Comparison of ENCODE assay signal across 17 cellular contexts in genomic region chr11:63958013-63958412, GRCh38. TPM values are rescaled to one million over a fixed set of nuclear protein-coding genes. Genes with fewer than 3 reads are reported as not detected.
DNase-seq lines count a peak whose midpoint lies in the region; ATAC-seq, FAIRE-seq and TF ChIP-seq lines count a peak whose summit lies in the region.
"Had no signal": no experiment of that assay in that cellular context is flagged by ENCODE, and none has a peak within 500 bp of the region (broad histone marks: within the 10 kb centered on the region; RNA-seq: fewer than 3 reads in every experiment).

No MANE protein-coding gene starts in this region.

- H3K36me3 ChIP-seq in K562 (ENCODE audit: control insufficient read depth, insufficient read depth, low read length) = peaks cover 52% of the 10 kb centered on the region

- H3K27me3 ChIP-seq in K562 (ENCODE audit: control insufficient read depth in 2 of 2, insufficient read depth in 2 of 2, low read length in 2 of 2) = no peaks in the 10 kb centered on the region
- H3K27me3 ChIP-seq: BLaER1 had no signal

- no peak overlapping the region for H2AFZ ChIP-seq in K562 (ENCODE audit: low read depth, low read length)
- H2AFZ ChIP-seq: GM23338 had no signal

- no peak overlapping the region for H3K4me3 Mint-ChIP-seq in stimulated activated effector memory CD8-positive, alpha-beta T cell treated with anti-CD3 and anti-CD28 coated beads, Interleukin-12 subunit alpha, Interleukin-12 subunit beta, amount 100 ng/mL, for 72 hours
- H3K4me3 Mint-ChIP-seq: CD8-positive, alpha-beta memory T cell; GM23338 had no signal

- H3K36me3 Mint-ChIP-seq in stimulated activated effector memory CD8-positive, alpha-beta T cell treated with anti-CD3 and anti-CD28 coated beads, Interleukin-12 subunit alpha, Interleukin-12 subunit beta, amount 100 ng/mL, for 72 hours = peaks cover 50% of the 10 kb centered on the region

- intact Hi-C loops in K562 (cut with micrococcal nuclease) = no loop called here

- FAIRE-seq in K562 (lab: Jason Lieb, UNC) = no peak
- FAIRE-seq: A549, GM18507, HTR-8/SVneo had no signal

- peak overlapping the region in 1 of 2 experiments; percentile 65; a peak in 2 of 4 replicates for H3K9ac ChIP-seq in K562 (ENCODE audit: insufficient read depth in 1 of 2, low read depth in 2 of 2, low read length in 2 of 2)
- H3K9ac ChIP-seq: BLaER1 had no signal

- H3K4me1 ChIP-seq in K562 (replicated peaks in 1 of 2; ENCODE audit: control insufficient read depth in 2 of 2, insufficient read depth in 2 of 2, low read length in 2 of 2) = peaks cover 3 to 26% of the 10 kb centered on the region in 2 experiments; a peak in 4 of 5 replicates
- H3K4me1 ChIP-seq: Caco-2 had no signal

- ATAC-seq in K562 (no peak), GM19467 (IDR thresholded peaks at IDR 0.05; ENCODE audit: unreplicated experiment) (no peak)
- ATAC-seq in stimulated activated effector memory CD8-positive, alpha-beta T cell treated with anti-CD3 and anti-CD28 coated beads, Interleukin-12 subunit alpha, Interleukin-12 subunit beta, amount 100 ng/mL, for 72 hours = no peak
- ATAC-seq: A549, GM23338 had no signal

- H3K9me1 ChIP-seq in K562 (ENCODE audit: control insufficient read depth, insufficient read depth, low read length) = peaks cover 6% of the 10 kb centered on the region

- TF ChIP-seq RAD21 in K562 (CRISPR knock-in tag; conservative IDR thresholded peaks at IDR 0.05 in 1 of 2, IDR thresholded peaks at IDR 0.05 in 1 of 2) = no peak

- CTCF ChIA-PET in K562 (lab: Yijun Ruan, JAX; ENCODE audit: low intra/inter-chr PET ratio) = no interaction called here

- peak overlapping the region; percentile 61 for H3K27ac Mint-ChIP-seq in stimulated activated effector memory CD8-positive, alpha-beta T cell treated with anti-CD3 and anti-CD28 coated beads, Interleukin-12 subunit alpha, Interleukin-12 subunit beta, amount 100 ng/mL, for 72 hours
- H3K27ac Mint-ChIP-seq: GM23338 had no signal

- no peaks in the 10 kb centered on the region for H3K9me3 Mint-ChIP-seq in stimulated activated effector memory CD8-positive, alpha-beta T cell treated with anti-CD3 and anti-CD28 coated beads, Interleukin-12 subunit alpha, Interleukin-12 subunit beta, amount 100 ng/mL, for 72 hours
- H3K9me3 Mint-ChIP-seq: CD8-positive, alpha-beta memory T cell; GM23338 had no signal

- TF ChIP-seq EP300 in K562 (IDR thresholded peaks at IDR 0.05; ENCODE audit: low read length) = no peak

- peaks cover 42% of the 10 kb centered on the region for H3K4me1 Mint-ChIP-seq in stimulated activated effector memory CD8-positive, alpha-beta T cell treated with anti-CD3 and anti-CD28 coated beads, Interleukin-12 subunit alpha, Interleukin-12 subunit beta, amount 100 ng/mL, for 72 hours
- H3K4me1 Mint-ChIP-seq: GM23338 had no signal

- no TSS peak for BruUV-seq in K562 (replicated peaks; lab: Mats Ljungman, UMichigan)

- no peak for TF ChIP-seq CTCF in K562 (IDR thresholded peaks at IDR 0.05 in 2 of 3, conservative IDR thresholded peaks at IDR 0.05 in 1 of 3; ENCODE audit: insufficient read depth in 2 of 3, low read depth in 1 of 3, low read length in 3 of 3)

- H3K4me3 ChIP-seq in Jurkat, Clone E6-1 (ENCODE audit: low read length) = no peak overlapping the region
- no peak overlapping the region for H3K4me3 ChIP-seq in K562
- H3K4me3 ChIP-seq: A549, BLaER1, GM23338 had no signal

- TF ChIP-seq POLR2A in K562 (conservative IDR thresholded peaks at IDR 0.05) = no peak

- no peaks in the 10 kb centered on the region for H4K20me1 ChIP-seq in K562 (replicated peaks; ENCODE audit: control insufficient read depth, insufficient read depth, low read length)
- H4K20me1 ChIP-seq: BLaER1 had no signal

- WGBS in K562 (ENCODE audit: insufficient coverage, low coverage, missing lambda C conversion rate) = 76% methylated on average over 4 of the region's 5 CpGs

- in situ Hi-C loops in K562 (cut with MboI) = no loop called here

- H3K4me2 ChIP-seq in K562 (ENCODE audit: insufficient read depth, low read length) = no peak overlapping the region
- H3K4me2 ChIP-seq: A549, BLaER1, GM23338 had no signal

- H3K79me2 ChIP-seq in K562 (ENCODE audit: control insufficient read depth, insufficient read depth, low read length) = no peaks in the 10 kb centered on the region

- no peak overlapping the region for H3K27ac ChIP-seq in K562 (ENCODE audit: extremely low read depth, low read depth, low read length)
- H3K27ac ChIP-seq: A549, BLaER1 had no signal

- POLR2A ChIA-PET in K562 (lab: Yijun Ruan, JAX) = interaction anchor here (0.9 to 2.0 kb wide), 2 partner anchors 8 to 21 kb away, joined by 5 to 6 read pairs; no protein-coding TSS in a partner anchor

- peak; percentile 49 for DNase-seq in Jurkat, Clone E6-1 (ENCODE audit: low read depth, low spot score)
- DNase-seq in OCI-M1 (lab: John Stamatoyannopoulos, UW) (peak; percentile 24), K562 (ENCODE audit: extremely low read depth in 1 of 4, low spot score in 3 of 4) (no peak), activated T-cell treated with anti-CD3 and anti-CD28 coated beads for 4 hours (no peak), NCI-H526 treated with DMSO at 0.1 percent for 48 hours (lab: John Stamatoyannopoulos, UW) (no peak), GM19238 (ENCODE audit: insufficient read length, low spot score) (no peak)
- no peak for DNase-seq in stimulated activated effector memory CD8-positive, alpha-beta T cell treated with anti-CD3 and anti-CD28 coated beads, Interleukin-12 subunit alpha, Interleukin-12 subunit beta, amount 100 ng/mL, for 72 hours (ENCODE audit: low spot score in 2 of 2)
- DNase-seq: Caco-2; CD8-positive, alpha-beta memory T cell; H7; KBM-7 had no signal

- no peaks in the 10 kb centered on the region for H3K9me3 ChIP-seq in K562 (replicated peaks; ENCODE audit: control insufficient read depth, insufficient read depth, low read depth, low read length)
- H3K9me3 ChIP-seq: A549, BLaER1, Caco-2 had no signal

RNA-seq across cellular contexts. Expression of gene COX8A, which starts 16.4 kb away (rescaled TPM):
- 586 TPM for polyA plus RNA-seq in Jurkat, Clone E6-1 (2012; ENCODE audit: insufficient read depth, insufficient read length)
- total RNA-seq in K562 (2011; cell fraction: chromatin; rRNA removed; ENCODE audit: low replicate concordance) = 9.7 and 38.4 TPM in 2 replicates
- total RNA-seq in K562 (2011; cell fraction: nucleolus; rRNA removed) = 114 and 127 TPM in 2 replicates
- 87.0 and 112 TPM in 2 replicates for total RNA-seq in K562 (2011; cell fraction: nucleoplasm; rRNA removed)
- total RNA-seq in K562 (2014; rRNA removed) (924 and 1,130 TPM in 2 replicates), K562 (2014; rRNA removed; fragmentation: Illumina TruSeq; extraction: Trizol) (313 and 412 TPM in 2 replicates), K562 (2015; rRNA removed; fragmentation: Illumina TruSeq; extraction: Trizol) (716 and 837 TPM in 2 replicates), K562 (2021) (746 and 750 TPM in 2 replicates)
- polyA plus RNA-seq in K562 (2011; rRNA removed) (274 and 505 TPM in 2 replicates), K562 (2014; fragmentation: Illumina TruSeq; extraction: Trizol) (410 and 1,021 TPM in 2 replicates), K562 (2014; fragmentation: Nextera tagmentation; extraction: Ambion mirVana) (100 to 1,000 TPM; 425 to 526 TPM), K562 (2014; rRNA removed) (1,206 and 1,380 TPM in 2 replicates)
- 1,269 and 2,786 TPM in 2 replicates for polyA plus RNA-seq in K562 (2011; cell fraction: cytosol; rRNA removed)
- 589 and 595 TPM in 2 replicates for polyA plus RNA-seq in K562 (2011; cell fraction: nucleus; rRNA removed)
- 943 and 1,390 TPM in 2 replicates for polyA plus RNA-seq in K562 (2012)
- 99.6 and 115 TPM in 2 replicates for polyA minus RNA-seq in K562 (2011; rRNA and poly(A)+ RNA removed)
- polyA minus RNA-seq in K562 (2011; cell fraction: cytosol; rRNA and poly(A)+ RNA removed) = 329 and 553 TPM in 2 replicates
- 49.5 and 93.7 TPM in 2 replicates for polyA minus RNA-seq in K562 (2011; cell fraction: nucleus; rRNA and poly(A)+ RNA removed)

RNA-seq across cellular contexts. Expression of gene NAA40, which starts 19.2 kb away (rescaled TPM):
- 42.1 TPM for polyA plus RNA-seq in Jurkat, Clone E6-1 (2012; ENCODE audit: insufficient read depth, insufficient read length)
- total RNA-seq in K562 (2011; cell fraction: chromatin; rRNA removed; ENCODE audit: low replicate concordance) = 108 and 212 TPM in 2 replicates
- 99.7 and 104 TPM in 2 replicates for total RNA-seq in K562 (2011; cell fraction: nucleolus; rRNA removed)
- 94.1 and 96.0 TPM in 2 replicates for total RNA-seq in K562 (2011; cell fraction: nucleoplasm; rRNA removed)
- total RNA-seq in K562 (2014; rRNA removed) = 14.7 and 20.1 TPM in 2 replicates
- total RNA-seq in K562 (2014; rRNA removed; fragmentation: Illumina TruSeq; extraction: Trizol) = 21.2 and 23.1 TPM in 2 replicates
- total RNA-seq in K562 (2015; rRNA removed; fragmentation: Illumina TruSeq; extraction: Trizol) = 26.6 and 27.4 TPM in 2 replicates
- total RNA-seq in K562 (2021) = 33.5 and 35.8 TPM in 2 replicates
- 23.1 and 26.0 TPM in 2 replicates for polyA plus RNA-seq in K562 (2011; rRNA removed)
- polyA plus RNA-seq in K562 (2011; cell fraction: cytosol; rRNA removed) = 19.7 and 21.3 TPM in 2 replicates
- 54.7 and 72.6 TPM in 2 replicates for polyA plus RNA-seq in K562 (2011; cell fraction: nucleus; rRNA removed)
- polyA plus RNA-seq in K562 (2012) = 21.4 and 22.6 TPM in 2 replicates
- polyA plus RNA-seq in K562 (2014; fragmentation: Illumina TruSeq; extraction: Trizol) = 38.7 and 39.0 TPM in 2 replicates
- 10 to 100 TPM in 1 of 2 experiments, 1 to 10 TPM in 1; 6.2 to 11.0 TPM for polyA plus RNA-seq in K562 (2014; fragmentation: Nextera tagmentation; extraction: Ambion mirVana)
- 35.1 and 35.5 TPM in 2 replicates for polyA plus RNA-seq in K562 (2014; rRNA removed)
- 15.7 and 16.2 TPM in 2 replicates for polyA minus RNA-seq in K562 (2011; rRNA and poly(A)+ RNA removed)
- 7.6 and 10.0 TPM in 2 replicates for polyA minus RNA-seq in K562 (2011; cell fraction: cytosol; rRNA and poly(A)+ RNA removed)
- polyA minus RNA-seq in K562 (2011; cell fraction: nucleus; rRNA and poly(A)+ RNA removed) = 16.0 and 23.3 TPM in 2 replicates

RNA-seq across cellular contexts. Expression of gene OTUB1, which starts 28.2 kb away (rescaled TPM):
- polyA plus RNA-seq in Jurkat, Clone E6-1 (2012; ENCODE audit: insufficient read depth, insufficient read length) = 84.1 TPM
- total RNA-seq in K562 (2011; cell fraction: chromatin; rRNA removed; ENCODE audit: low replicate concordance) = 66.0 and 203 TPM in 2 replicates
- 146 and 161 TPM in 2 replicates for total RNA-seq in K562 (2011; cell fraction: nucleolus; rRNA removed)
- total RNA-seq in K562 (2011; cell fraction: nucleoplasm; rRNA removed) = 81.9 and 97.9 TPM in 2 replicates
- total RNA-seq in K562 (2014; rRNA removed) = 63.7 and 73.3 TPM in 2 replicates
- 24.4 and 29.5 TPM in 2 replicates for total RNA-seq in K562 (2014; rRNA removed; fragmentation: Illumina TruSeq; extraction: Trizol)
- 37.6 and 39.9 TPM in 2 replicates for total RNA-seq in K562 (2015; rRNA removed; fragmentation: Illumina TruSeq; extraction: Trizol)
- 66.5 and 71.0 TPM in 2 replicates for total RNA-seq in K562 (2021)
- polyA plus RNA-seq in K562 (2011; rRNA removed) = 66.1 and 90.0 TPM in 2 replicates
- 102 and 160 TPM in 2 replicates for polyA plus RNA-seq in K562 (2011; cell fraction: cytosol; rRNA removed)
- 237 and 319 TPM in 2 replicates for polyA plus RNA-seq in K562 (2011; cell fraction: nucleus; rRNA removed)
- polyA plus RNA-seq in K562 (2012) = 89.4 and 91.7 TPM in 2 replicates
- polyA plus RNA-seq in K562 (2014; fragmentation: Illumina TruSeq; extraction: Trizol) = 58.4 and 76.3 TPM in 2 replicates
- 100 to 1,000 TPM; 109 to 134 TPM for polyA plus RNA-seq in K562 (2014; fragmentation: Nextera tagmentation; extraction: Ambion mirVana)
- 95.3 and 104 TPM in 2 replicates for polyA plus RNA-seq in K562 (2014; rRNA removed)
- polyA minus RNA-seq in K562 (2011; rRNA and poly(A)+ RNA removed) = 27.2 and 36.0 TPM in 2 replicates
- polyA minus RNA-seq in K562 (2011; cell fraction: cytosol; rRNA and poly(A)+ RNA removed) = 36.5 and 47.6 TPM in 2 replicates
- polyA minus RNA-seq in K562 (2011; cell fraction: nucleus; rRNA and poly(A)+ RNA removed) = 30.8 and 38.3 TPM in 2 replicates

RNA-seq across cellular contexts. Expression of gene RCOR2, which starts 41.0 kb away (rescaled TPM):
- 9.3 TPM for polyA plus RNA-seq in Jurkat, Clone E6-1 (2012; ENCODE audit: insufficient read depth, insufficient read length)
- total RNA-seq in K562 (2011; cell fraction: chromatin; rRNA removed; ENCODE audit: low replicate concordance) = 3.6 and 8.3 TPM in 2 replicates
- total RNA-seq in K562 (2011; cell fraction: nucleolus; rRNA removed) = 7.8 and 8.3 TPM in 2 replicates
- total RNA-seq in K562 (2011; cell fraction: nucleoplasm; rRNA removed) = 2.8 and 3.3 TPM in 2 replicates
- 3.6 and 3.7 TPM in 2 replicates for total RNA-seq in K562 (2014; rRNA removed)
- 0.83 and 1.4 TPM in 2 replicates for total RNA-seq in K562 (2014; rRNA removed; fragmentation: Illumina TruSeq; extraction: Trizol)
- 2.2 and 2.4 TPM in 2 replicates for total RNA-seq in K562 (2015; rRNA removed; fragmentation: Illumina TruSeq; extraction: Trizol)
- 5.3 and 6.5 TPM in 2 replicates for total RNA-seq in K562 (2021)
- 2.0 and 4.0 TPM in 2 replicates for polyA plus RNA-seq in K562 (2011; rRNA removed)
- polyA plus RNA-seq in K562 (2011; cell fraction: cytosol; rRNA removed) = 1.9 and 2.8 TPM in 2 replicates
- polyA plus RNA-seq in K562 (2011; cell fraction: nucleus; rRNA removed) = 8.3 and 8.7 TPM in 2 replicates
- polyA plus RNA-seq in K562 (2012) = 2.8 and 3.3 TPM in 2 replicates
- polyA plus RNA-seq in K562 (2014; fragmentation: Illumina TruSeq; extraction: Trizol) = 2.6 and 3.4 TPM in 2 replicates
- under 1 TPM in 1 of 2 experiments, not detected in 1; 0.04 TPM for polyA plus RNA-seq in K562 (2014; fragmentation: Nextera tagmentation; extraction: Ambion mirVana)
- polyA plus RNA-seq in K562 (2014; rRNA removed) = 2.8 and 4.2 TPM in 2 replicates
- polyA minus RNA-seq in K562 (2011; rRNA and poly(A)+ RNA removed) = 1.6 and 2.9 TPM in 2 replicates
- polyA minus RNA-seq in K562 (2011; cell fraction: cytosol; rRNA and poly(A)+ RNA removed) = 2.0 and 4.6 TPM in 2 replicates
- 1.9 and 2.6 TPM in 2 replicates for polyA minus RNA-seq in K562 (2011; cell fraction: nucleus; rRNA and poly(A)+ RNA removed)
- polyA plus RNA-seq: CD8-positive, alpha-beta memory T cell had no signal

Comparison
In these comparisons a context has a peak if more than half of its experiments do, and no peak if none do; other contexts are left out.
1. DNase-seq: peak in Jurkat, Clone E6-1 (single experiment) and OCI-M1 (single experiment); none in K562 (0 of 4), stimulated activated effector memory CD8-positive, alpha-beta T cell treated with anti-CD3 and anti-CD28 coated beads, Interleukin-12 subunit alpha, Interleukin-12 subunit beta, amount 100 ng/mL, for 72 hours (0 of 2), activated T-cell treated with anti-CD3 and anti-CD28 coated beads for 4 hours (single experiment), NCI-H526 treated with DMSO at 0.1 percent for 48 hours (single experiment) and GM19238 (single experiment).